ENCODE assay signal across 19 cellular contexts in the genomic region with DNA sequence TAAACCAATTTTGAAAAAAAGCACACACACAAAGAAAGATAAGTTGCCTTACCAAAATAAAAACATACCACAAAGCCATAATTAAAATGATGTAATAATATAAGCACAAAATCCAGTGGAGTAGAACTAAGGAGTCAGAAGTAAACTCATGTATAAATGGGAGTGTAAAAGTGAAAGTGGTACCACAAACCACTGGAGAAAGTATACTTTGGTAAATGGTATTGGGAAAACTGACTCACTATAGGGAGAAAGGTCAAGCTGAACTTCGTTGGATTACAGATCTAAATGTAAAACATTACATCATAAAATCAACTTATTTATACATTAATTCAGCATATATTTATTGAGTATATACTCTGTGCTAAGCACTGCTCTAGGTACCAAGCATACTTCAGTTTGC. TPM values are rescaled to one million over a fixed set of nuclear protein-coding genes. Genes with fewer than 3 reads are reported as not detected.
DNase-seq lines count a peak whose midpoint lies in the region; ATAC-seq and TF ChIP-seq lines count a peak whose summit lies in the region.
"Had no signal": no experiment of that assay in that cellular context is flagged by ENCODE, and none has a peak within 500 bp of the region (broad histone marks: within the 10 kb centered on the region; RNA-seq: fewer than 3 reads in every experiment).

No MANE protein-coding gene starts in this region.

- no peak for TF ChIP-seq RAD21 in IMR-90 (IDR thresholded peaks at IDR 0.05; ENCODE audit: low read length)

- no peak overlapping the region for H3K56ac ChIP-seq in IMR-90 (ENCODE audit: extremely low read depth, insufficient read depth, low read length)

- no peak overlapping the region for H3K14ac ChIP-seq in IMR-90 (replicated peaks; ENCODE audit: low read depth, low read length)

- no peak overlapping the region for H3K4me3 Mint-ChIP-seq in activated naive CD4-positive, alpha-beta T cell treated with anti-CD3 and anti-CD28 coated beads for 36 hours
- H3K4me3 Mint-ChIP-seq: CD14-positive monocyte, H9 had no signal

- H2AK9ac ChIP-seq in IMR-90 (replicated peaks; ENCODE audit: low read depth, low read length, poor library complexity): no peak overlapping the region

- no peak overlapping the region for H3K27ac Mint-ChIP-seq in activated naive CD4-positive, alpha-beta T cell treated with anti-CD3 and anti-CD28 coated beads for 36 hours
- H3K27ac Mint-ChIP-seq: CD14-positive monocyte, H9 had no signal

- no peak overlapping the region for H2AFZ ChIP-seq in IMR-90 (replicated peaks; ENCODE audit: low read length, poor library complexity)

- H3K27ac ChIP-seq in IMR-90 (ENCODE audit: insufficient read depth, low read length) (no peak overlapping the region), esophagus squamous epithelium (no peak overlapping the region)
- H3K27ac ChIP-seq: HL-60, SJCRH30 had no signal

- ATAC-seq in IMR-90 (ENCODE audit: low read depth): 0 out of 2 replicates have a peak, but pooled peaks have one; percentile 27
- ATAC-seq: K562 had no signal

- no peaks in the 10 kb centered on the region for H3K9me1 ChIP-seq in IMR-90 (ENCODE audit: insufficient read depth, low read length)

- no peak overlapping the region for H2BK15ac ChIP-seq in IMR-90 (ENCODE audit: low read depth, low read length)

- peaks cover 2% of the 10 kb centered on the region for H3K9me3 Mint-ChIP-seq in activated naive CD4-positive, alpha-beta T cell treated with anti-CD3 and anti-CD28 coated beads for 36 hours

- H2BK120ac ChIP-seq in IMR-90 (ENCODE audit: low read depth, low read length): no peak overlapping the region

- H3K4ac ChIP-seq in IMR-90 (ENCODE audit: low read depth, low read length): no peak overlapping the region

- H3K4me1 Mint-ChIP-seq in activated naive CD4-positive, alpha-beta T cell treated with anti-CD3 and anti-CD28 coated beads for 36 hours (ENCODE audit: low read depth): no peaks in the 10 kb centered on the region
- H3K4me1 Mint-ChIP-seq: CD14-positive monocyte, H9 had no signal

- no peaks in the 10 kb centered on the region for H3K36me3 Mint-ChIP-seq in activated naive CD4-positive, alpha-beta T cell treated with anti-CD3 and anti-CD28 coated beads for 36 hours (ENCODE audit: low read depth)
- H3K36me3 Mint-ChIP-seq: CD14-positive monocyte had no signal

- H2BK20ac ChIP-seq in IMR-90 (ENCODE audit: low read depth, low read length): no peak overlapping the region

- H3K36me3 ChIP-seq in IMR-90 (ENCODE audit: control insufficient read depth, insufficient read depth, low read length) (no peaks in the 10 kb centered on the region), esophagus squamous epithelium (no peaks in the 10 kb centered on the region)
- H3K36me3 ChIP-seq: SJCRH30 had no signal

- H2AK5ac ChIP-seq in IMR-90 (ENCODE audit: low read depth, low read length): no peak overlapping the region

- H3K4me1 ChIP-seq in IMR-90 (ENCODE audit: control insufficient read depth, insufficient read depth, low read length) (no peaks in the 10 kb centered on the region), esophagus squamous epithelium (no peaks in the 10 kb centered on the region)

- no peaks in the 10 kb centered on the region for H3K27me3 Mint-ChIP-seq in activated naive CD4-positive, alpha-beta T cell treated with anti-CD3 and anti-CD28 coated beads for 36 hours (ENCODE audit: low read depth)

- no peak overlapping the region for H3K9ac ChIP-seq in IMR-90 (ENCODE audit: low read depth, low read length)

- WGBS in IMR-90 (ENCODE audit: extremely low coverage in 2 of 2, insufficient read length in 1 of 2), 2 experiments: no CpG with 5 or more reads among the region's 1 CpG
- WGBS in esophagus squamous epithelium, 2 donors: 24% methylated on average over 1 of the region's 1 CpG

- H3K79me1 ChIP-seq in IMR-90 (ENCODE audit: low read depth in 1 of 2, low read length in 2 of 2): no peaks in the 10 kb centered on the region

- CTCF ChIA-PET in IMR-90 (lab: Yijun Ruan, JAX): no interaction called here
- CTCF ChIA-PET in activated naive CD4-positive, alpha-beta T cell treated with anti-CD3 and anti-CD28 coated beads for 36 hours (lab: Charles Lee): interaction anchor here (1.1 kb wide), 1 partner anchor 45 kb away, joined by 3 read pairs; no protein-coding TSS in a partner anchor

- no TSS peak for BruUV-seq in IMR-90 (replicated peaks; lab: Mats Ljungman, UMichigan)

- no peak overlapping the region for H3K4me2 ChIP-seq in IMR-90 (ENCODE audit: low read depth, low read length)

- H3K18ac ChIP-seq in IMR-90 (ENCODE audit: low read depth, low read length): no peak overlapping the region

- TF ChIP-seq POLR2A in IMR-90 (IDR thresholded peaks at IDR 0.05; ENCODE audit: low read depth, low read length) (no peak), esophagus squamous epithelium (IDR thresholded peaks at IDR 0.05) (no peak)

- dilution Hi-C loops in IMR-90 (cut with HindIII; ENCODE audit: low sequenced_read_pairs, unreplicated experiment): no loop called here

- no peak overlapping the region for H4K5ac ChIP-seq in IMR-90 (ENCODE audit: low read depth, low read length)

- H3K23ac ChIP-seq in IMR-90 (ENCODE audit: low read depth, low read length): no peak overlapping the region

- in situ Hi-C loops in IMR-90 (cut with MboI; ENCODE audit: low sequenced_read_pairs) (no loop called here), astrocyte of the spinal cord (cut with HindIII; ENCODE audit: low sequenced_read_pairs) (no loop called here)

- no peak overlapping the region for H3K4me3 ChIP-seq in IMR-90 (ENCODE audit: insufficient read depth, low read depth, low read length)
- no peak overlapping the region for H3K4me3 ChIP-seq in astrocyte of the spinal cord (ENCODE audit: low read depth, low read length)
- no peak overlapping the region for H3K4me3 ChIP-seq in esophagus squamous epithelium
- H3K4me3 ChIP-seq: K562, SJCRH30 had no signal

- intact Hi-C loops in IMR-90 (cut with micrococcal nuclease): no loop called here
- intact Hi-C loops in esophagus squamous epithelium (cut with DNase I): no loop called here
- intact Hi-C loops in activated naive CD4-positive, alpha-beta T cell treated with anti-CD3 and anti-CD28 coated beads for 36 hours (cut with micrococcal nuclease): no loop called here

- TF ChIP-seq CTCF in IMR-90 (conservative IDR thresholded peaks at IDR 0.05; ENCODE audit: low read depth, low read length): no peak
- TF ChIP-seq CTCF in astrocyte of the spinal cord (IDR thresholded peaks at IDR 0.05; ENCODE audit: low read depth, low read length): no peak
- no peak for TF ChIP-seq CTCF in esophagus squamous epithelium (IDR thresholded peaks at IDR 0.05)

- POLR2A ChIA-PET in IMR-90 (lab: Charles Lee; ENCODE audit: unreplicated experiment): no interaction called here

- H4K20me1 ChIP-seq in IMR-90 (ENCODE audit: insufficient read depth, low read length): no peaks in the 10 kb centered on the region

- no peak overlapping the region for H2BK5ac ChIP-seq in IMR-90 (ENCODE audit: low read depth, low read length, poor library complexity, severe bottlenecking)

- H4K8ac ChIP-seq in IMR-90 (ENCODE audit: low read depth in 2 of 2, low read length in 2 of 2): no peak overlapping the region

- no peak overlapping the region for H4K91ac ChIP-seq in IMR-90 (ENCODE audit: insufficient read depth, low read depth, low read length)

- H3K27me3 ChIP-seq in IMR-90 (ENCODE audit: control insufficient read depth, insufficient read depth, low read length) (no peaks in the 10 kb centered on the region), esophagus squamous epithelium (no peaks in the 10 kb centered on the region)
- H3K27me3 ChIP-seq: SJCRH30 had no signal

- DNase-seq in IMR-90 (peak; percentile 57), astrocyte of the spinal cord (ENCODE audit: low read depth, low spot score) (peak; percentile 67), fibroblast of the conjunctiva (ENCODE audit: low read depth) (peak; percentile 16), renal cortical epithelial cell (ENCODE audit: low read depth) (peak; percentile 20), esophagus squamous epithelium (lab: John Stamatoyannopoulos, UW) (no peak), occipital lobe (lab: John Stamatoyannopoulos, UW) (no peak)
- no peak for DNase-seq in activated naive CD4-positive, alpha-beta T cell treated with anti-CD3 and anti-CD28 coated beads for 36 hours
- DNase-seq: ACHN, AML-193, COR-L47, DMS153, H9, NCI-H1436 treated with DMSO at 0.1 percent for 48 hours, NCI-H2029 treated with DMSO at 0.1 percent for 48 hours, NCI-H748 treated with DMSO at 0.1 percent for 48 hours, SJCRH30 had no signal

- H3K9me3 ChIP-seq in IMR-90 (ENCODE audit: control insufficient read depth, insufficient read depth, low read length) (no peaks in the 10 kb centered on the region), esophagus squamous epithelium (no peaks in the 10 kb centered on the region)
- H3K9me3 ChIP-seq: SJCRH30 had no signal

TF ChIP-seq in IMR-90, 13 proteins besides CTCF, POLR2A, EP300 and RAD21 (continues in another document):
- no peak for TF ChIP-seq CEBPB (IDR thresholded peaks at IDR 0.05; ENCODE audit: low read depth, low read length)
- TF ChIP-seq SMC3 (IDR thresholded peaks at IDR 0.05; ENCODE audit: low read depth, low read length): no peak
- TF ChIP-seq FOS (IDR thresholded peaks at IDR 0.05; ENCODE audit: low read depth, low read length): no peak
- no peak for TF ChIP-seq NFE2L2 (IDR thresholded peaks at IDR 0.05; ENCODE audit: low read depth, low read length)
- no peak for TF ChIP-seq MAFK (IDR thresholded peaks at IDR 0.05; ENCODE audit: low read depth, low read length)
- TF ChIP-seq RCOR1 (IDR thresholded peaks at IDR 0.05; ENCODE audit: insufficient replicate concordance, low read length): no peak
- TF ChIP-seq, protein P1, sequence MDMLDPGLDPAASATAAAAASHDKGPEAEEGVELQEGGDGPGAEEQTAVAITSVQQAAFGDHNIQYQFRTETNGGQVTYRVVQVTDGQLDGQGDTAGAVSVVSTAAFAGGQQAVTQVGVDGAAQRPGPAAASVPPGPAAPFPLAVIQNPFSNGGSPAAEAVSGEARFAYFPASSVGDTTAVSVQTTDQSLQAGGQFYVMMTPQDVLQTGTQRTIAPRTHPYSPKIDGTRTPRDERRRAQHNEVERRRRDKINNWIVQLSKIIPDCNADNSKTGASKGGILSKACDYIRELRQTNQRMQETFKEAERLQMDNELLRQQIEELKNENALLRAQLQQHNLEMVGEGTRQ (IDR thresholded peaks at IDR 0.05; ENCODE audit: low read depth, low read length): no peak
- TF ChIP-seq CHD1 (IDR thresholded peaks at IDR 0.05; ENCODE audit: low read depth, low read length): no peak
- TF ChIP-seq MXI1 (IDR thresholded peaks at IDR 0.05; ENCODE audit: borderline replicate concordance, low read depth, low read length): no peak
- TF ChIP-seq BHLHE40 (IDR thresholded peaks at IDR 0.05; ENCODE audit: low read depth, low read length): no peak

RNA-seq across cellular contexts. Expression of a gene that starts 46.3 kb away (rescaled TPM):
- total RNA-seq in IMR-90 (2012; rRNA removed): 6.6 and 8.6 TPM in 2 replicates
- 7.8 and 9.6 TPM in 2 replicates for polyA plus RNA-seq in IMR-90 (2012; rRNA removed)
- 2.6 and 3.4 TPM in 2 replicates for polyA plus RNA-seq in IMR-90 (2012; cell fraction: cytosol; rRNA removed)
- polyA plus RNA-seq in IMR-90 (2012; cell fraction: nucleus; rRNA removed; ENCODE audit: low replicate concordance): 1.2 and 3.9 TPM in 2 replicates
- 0.15 and 0.17 TPM in 2 replicates for total RNA-seq in renal cortical epithelial cell
- total RNA-seq in esophagus squamous epithelium: not detected
- total RNA-seq in activated naive CD4-positive, alpha-beta T cell treated with anti-CD3 and anti-CD28 coated beads for 36 hours: not detected
- 0.31 TPM for total RNA-seq in occipital lobe
- polyA plus RNA-seq: CD14-positive monocyte, K562 had no signal

Comparison
In these comparisons a context has a peak if more than half of its experiments do, and no peak if none do; other contexts are left out.
1. DNase-seq: peak in IMR-90 (single experiment), astrocyte of the spinal cord (single experiment), fibroblast of the conjunctiva (single experiment) and renal cortical epithelial cell (single experiment); none in esophagus squamous epithelium (single experiment), activated naive CD4-positive, alpha-beta T cell treated with anti-CD3 and anti-CD28 coated beads for 36 hours (single experiment) and occipital lobe (single experiment).